Comparison of ENCODE assay signal across 19 cellular contexts in the genomic region with DNA sequence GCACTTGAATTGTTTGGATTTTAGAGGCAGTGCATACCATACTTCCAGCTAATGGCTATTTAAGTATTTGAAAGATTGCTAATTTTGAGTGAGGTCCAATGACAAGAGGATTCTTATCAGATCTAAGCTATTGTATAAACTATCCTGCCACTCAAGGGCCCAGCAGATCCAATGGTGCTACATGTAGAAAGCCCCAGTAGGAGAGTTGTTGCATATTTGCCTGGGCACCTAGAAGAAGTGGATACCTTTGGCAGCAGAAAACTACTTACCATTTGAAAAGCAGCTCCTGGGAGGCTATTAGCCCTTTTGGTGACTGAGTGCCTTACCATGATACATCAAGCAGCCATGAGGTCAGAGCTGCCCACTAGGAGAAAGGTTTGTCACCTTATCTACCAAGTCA.
"Had no signal": no experiment of that assay in that cellular context is flagged by ENCODE, and none has a peak within 500 bp of the region (broad histone marks: within the 10 kb centered on the region; RNA-seq: fewer than 3 reads in every experiment).

No MANE protein-coding gene starts in this region.

- H3K9ac ChIP-seq: neural progenitor cell, parathyroid adenoma had no signal

- H3K4me1 ChIP-seq: neural progenitor cell, parathyroid adenoma, suprapubic skin, transverse colon had no signal

- DNase-seq: cerebellar nuclear complex; cortex of kidney; head of caudate nucleus; kidney; mucosa of descending colon; naive B cell; stimulated activated CD4-positive, alpha-beta T cell treated with anti-CD3 and anti-CD28 coated beads, Interleukin-12 subunit alpha, Interleukin-12 subunit beta, amount 100 ng/mL, for 4 hours; stimulated activated CD4-positive, alpha-beta T cell treated with anti-CD3 and anti-CD28 coated beads, Interleukin-1b, Interleukin-23, amount 100 ng/mL, for 48 hours; stimulated activated CD4-positive, alpha-beta T cell treated with anti-CD3 and anti-CD28 coated beads, Interleukin-4, amount 100 ng/mL, for 1 hour; stimulated activated CD8-positive, alpha-beta memory T cell treated with anti-CD3 and anti-CD28 coated beads, Interleukin-4, amount 100 ng/mL, for 48 hours; stimulated activated naive CD4-positive, alpha-beta T cell; stimulated activated naive CD8-positive, alpha-beta T cell treated with anti-CD3 and anti-CD28 coated beads, Interleukin-15, amount 100 ng/mL, for 72 hours; transverse colon had no signal

- ATAC-seq: left lobe of liver; mucosa of descending colon; sciatic nerve; stimulated activated naive CD8-positive, alpha-beta T cell treated with anti-CD3 and anti-CD28 coated beads, Interleukin-15, amount 100 ng/mL, for 72 hours had no signal

- H3K27ac ChIP-seq: neural progenitor cell, parathyroid adenoma, suprapubic skin, transverse colon had no signal

- H3K4me2 ChIP-seq: neural progenitor cell, smooth muscle cell had no signal

- H3K36me3 ChIP-seq: neural progenitor cell, suprapubic skin, transverse colon had no signal

- H2AFZ ChIP-seq: neural progenitor cell, parathyroid adenoma had no signal

- H3K27me3 ChIP-seq: neural progenitor cell, suprapubic skin, transverse colon had no signal

- H3K9me3 ChIP-seq: mucosa of descending colon, suprapubic skin, transverse colon had no signal

- H3K4me3 ChIP-seq: mucosa of descending colon, neural progenitor cell, smooth muscle cell, suprapubic skin, transverse colon had no signal

- H3K79me2 ChIP-seq: parathyroid adenoma had no signal
